Comparison of ENCODE assay signal across 8 cellular contexts in genomic region chr12:128969480-128970055, GRCh38.
DNase-seq lines count a peak whose midpoint lies in the region; ATAC-seq and TF ChIP-seq lines count a peak whose summit lies in the region.

No MANE protein-coding gene starts in this region.

- H3K9me2 ChIP-seq in SU-DHL-6 (replicated peaks; ENCODE audit: insufficient read depth, low read length) (no peaks in the 10 kb centered on the region), hepatocyte (replicated peaks; ENCODE audit: insufficient read depth) (no peaks in the 10 kb centered on the region)

- peak; percentile 36 to 52 for ATAC-seq in activated CD4-positive, CD25-positive, alpha-beta regulatory T cell treated with anti-CD3 and anti-CD28 coated beads, Interleukin-2, amount 50 U/mL, for 24 hours
- peak; percentile 90 for ATAC-seq in GM21723 (IDR thresholded peaks at IDR 0.05; ENCODE audit: unreplicated experiment)
- ATAC-seq in stimulated activated naive CD8-positive, alpha-beta T cell treated with anti-CD3 and anti-CD28 coated beads, Interleukin-15, Interleukin-2, amounts not matched to agents 100 U/mL and 50 U/mL, for 24 hours: peak; percentile 76

- H3K79me2 ChIP-seq in SU-DHL-6 (ENCODE audit: insufficient read depth, low read length) (no peaks in the 10 kb centered on the region), hepatocyte (no peaks in the 10 kb centered on the region)

- H2AFZ ChIP-seq in SU-DHL-6 (ENCODE audit: low read depth, low read length, severe bottlenecking) (peak overlapping the region; percentile 48), hepatocyte (no peak overlapping the region)

- no peaks in the 10 kb centered on the region for H3F3A ChIP-seq in SU-DHL-6 (ENCODE audit: insufficient read depth)

- H4K20me1 ChIP-seq in SU-DHL-6 (ENCODE audit: low read depth, low read length) (no peaks in the 10 kb centered on the region), hepatocyte (ENCODE audit: insufficient read depth, poor library complexity, severe bottlenecking) (no peaks in the 10 kb centered on the region)

- 6% methylated on average over 18 of the region's 18 CpGs for whole genome bisulfite sequencing in hepatocyte (ENCODE audit: low lambda C conversion rate, missing lambda C conversion rate)

- no peaks in the 10 kb centered on the region for H3K36me3 ChIP-seq in SU-DHL-6 (ENCODE audit: low read length)
- H3K36me3 ChIP-seq in hepatocyte (replicated peaks; ENCODE audit: insufficient read depth, low read depth): no peaks in the 10 kb centered on the region

- H3K9me3 ChIP-seq in SU-DHL-6 (ENCODE audit: insufficient read depth, low read length) (no peaks in the 10 kb centered on the region), hepatocyte (ENCODE audit: low read depth) (no peaks in the 10 kb centered on the region)

- H3K4me1 ChIP-seq in hepatocyte (ENCODE audit: insufficient read depth): no peaks in the 10 kb centered on the region

- H3K27ac ChIP-seq in SU-DHL-6 (ENCODE audit: low read depth, low read length): no peak overlapping the region
- no peak overlapping the region for H3K27ac ChIP-seq in hepatocyte

- H3K4me3 ChIP-seq in SU-DHL-6 (ENCODE audit: insufficient read depth, low read length, poor library complexity, severe bottlenecking) (no peak overlapping the region), hepatocyte (no peak overlapping the region)

- no peak overlapping the region for H3K9ac ChIP-seq in SU-DHL-6 (ENCODE audit: low read length)

- H3K4me2 ChIP-seq in SU-DHL-6 (ENCODE audit: low read depth, low read length, poor library complexity, severe bottlenecking): no peak overlapping the region
- H3K4me2 ChIP-seq in hepatocyte: no peak overlapping the region

- TF ChIP-seq CTCF in LNCAP (IDR thresholded peaks at IDR 0.05) (peak; percentile 42), SU-DHL-6 (IDR thresholded peaks at IDR 0.05; ENCODE audit: insufficient read depth, low read length, poor library complexity, severe bottlenecking) (peak; percentile 37), hepatocyte (IDR thresholded peaks at IDR 0.05; ENCODE audit: poor library complexity) (peak; percentile 68)

- no peak for DNase-seq in activated CD4-positive, CD25-positive, alpha-beta regulatory T cell treated with anti-CD3 and anti-CD28 coated beads, Interleukin-2, amount 50 U/mL, for 72 hours
- DNase-seq in hepatocyte (ENCODE audit: low spot score) (peak; percentile 74), NOMO-1 (lab: John Stamatoyannopoulos, UW; ENCODE audit: unreplicated experiment in 2 of 2) (no peak)
- peak; percentile 34 for DNase-seq in stimulated activated naive CD8-positive, alpha-beta T cell treated with anti-CD3 and anti-CD28 coated beads, Interleukin-15, Interleukin-2, amounts not matched to agents 100 U/mL and 50 U/mL, for 24 hours

- H3K27me3 ChIP-seq in SU-DHL-6 (ENCODE audit: low read length) (no peaks in the 10 kb centered on the region), hepatocyte (peaks cover 23% of the 10 kb centered on the region)

Comparison
In these comparisons a context has a peak if more than half of its experiments do, and no peak if none do; other contexts are left out.
1. DNase-seq: peak in hepatocyte (single experiment) and stimulated activated naive CD8-positive, alpha-beta T cell treated with anti-CD3 and anti-CD28 coated beads, Interleukin-15, Interleukin-2, amounts not matched to agents 100 U/mL and 50 U/mL, for 24 hours (single experiment); none in activated CD4-positive, CD25-positive, alpha-beta regulatory T cell treated with anti-CD3 and anti-CD28 coated beads, Interleukin-2, amount 50 U/mL, for 72 hours (single experiment) and NOMO-1 (0 of 2).
2. Peak in every context shown above with its lines, with median percentiles within 50 percentile points of each other: ATAC-seq and CTCF ChIP-seq.